16 cellular contexts compared by ENCODE assay signal in genomic region chr7:33351709-33352108, GRCh38.
"Had no signal": no experiment of that assay in that cellular context is flagged by ENCODE, and none has a peak within 500 bp of the region (broad histone marks: within the 10 kb centered on the region; RNA-seq: fewer than 3 reads in every experiment).

No MANE protein-coding gene starts in this region.

- H3K4me3 Mint-ChIP-seq: activated naive CD4-positive, alpha-beta T cell treated with anti-CD3 and anti-CD28 coated beads, Interleukin-2, amount 10 ng/mL, durations not matched to agents 7 days and 5 days; neural crest cell; stimulated activated naive CD8-positive, alpha-beta T cell treated with anti-CD3 and anti-CD28 coated beads, Interleukin-15, amount 100 ng/mL, for 72 hours had no signal

- H3K9me3 Mint-ChIP-seq: activated naive CD4-positive, alpha-beta T cell treated with anti-CD3 and anti-CD28 coated beads, Interleukin-2, amount 10 ng/mL, durations not matched to agents 7 days and 5 days; activated T-helper 2 cell treated with anti-CD3 and anti-CD28 coated beads, Interferon-gamma antibody, Interleukin-2, Interleukin-4, amounts not matched to agents 10 μg/mL and 5 μg/mL and 100 μg/mL, durations not matched to agents 14 hours and 24 hours and 36 hours; neural crest cell; stimulated activated naive CD8-positive, alpha-beta T cell treated with anti-CD3 and anti-CD28 coated beads, Interleukin-15, amount 100 ng/mL, for 72 hours had no signal

- H2AFZ ChIP-seq: parathyroid adenoma had no signal

- H3K79me2 ChIP-seq: parathyroid adenoma had no signal

- H3K4me1 ChIP-seq: colonic mucosa, gastrocnemius medialis, left ventricle myocardium inferior, parathyroid adenoma had no signal

- H3K27ac Mint-ChIP-seq: activated naive CD4-positive, alpha-beta T cell treated with anti-CD3 and anti-CD28 coated beads, Interleukin-2, amount 10 ng/mL, durations not matched to agents 7 days and 5 days; activated T-helper 2 cell treated with anti-CD3 and anti-CD28 coated beads, Interferon-gamma antibody, Interleukin-2, Interleukin-4, amounts not matched to agents 10 μg/mL and 5 μg/mL and 100 μg/mL, durations not matched to agents 14 hours and 24 hours and 36 hours had no signal

- H3K27me3 Mint-ChIP-seq: activated naive CD4-positive, alpha-beta T cell treated with anti-CD3 and anti-CD28 coated beads, Interleukin-2, amount 10 ng/mL, durations not matched to agents 7 days and 5 days; stimulated activated naive CD8-positive, alpha-beta T cell treated with anti-CD3 and anti-CD28 coated beads, Interleukin-15, amount 100 ng/mL, for 72 hours had no signal

- ATAC-seq: gastrocnemius medialis; stimulated activated naive CD8-positive, alpha-beta T cell treated with anti-CD3 and anti-CD28 coated beads, Interleukin-15, amount 100 ng/mL, for 72 hours had no signal

- H3K4me1 Mint-ChIP-seq: activated naive CD4-positive, alpha-beta T cell treated with anti-CD3 and anti-CD28 coated beads, Interleukin-2, amount 10 ng/mL, durations not matched to agents 7 days and 5 days; neural crest cell; stimulated activated naive CD8-positive, alpha-beta T cell treated with anti-CD3 and anti-CD28 coated beads, Interleukin-15, amount 100 ng/mL, for 72 hours had no signal

- H3K27me3 ChIP-seq: colonic mucosa, gastrocnemius medialis had no signal

- H3K36me3 Mint-ChIP-seq: activated naive CD4-positive, alpha-beta T cell treated with anti-CD3 and anti-CD28 coated beads, Interleukin-2, amount 10 ng/mL, durations not matched to agents 7 days and 5 days had no signal

- DNase-seq: activated CD4-positive, alpha-beta T cell treated with anti-CD3 and anti-CD28 coated beads for 4 hours; activated naive CD4-positive, alpha-beta T cell treated with anti-CD3 and anti-CD28 coated beads, Interleukin-2, amount 10 ng/mL, durations not matched to agents 7 days and 5 days; caudate nucleus; colonic mucosa; effector CD4-positive, alpha-beta T cell; gastrocnemius medialis; left ventricle myocardium inferior; mesenchymal stem cell; stimulated activated CD4-positive, alpha-beta T cell treated with anti-CD3 and anti-CD28 coated beads, Interleukin-4, amount 100 ng/mL, for 4 hours; stimulated activated naive CD8-positive, alpha-beta T cell treated with anti-CD3 and anti-CD28 coated beads, Interleukin-15, amount 100 ng/mL, for 72 hours; T-helper 9 cell had no signal

- H3K9me3 ChIP-seq: colonic mucosa, gastrocnemius medialis, left ventricle myocardium inferior, thoracic aorta had no signal

- H3K4me3 ChIP-seq: colonic mucosa, gastrocnemius medialis, left ventricle myocardium inferior, thoracic aorta had no signal

- H3K27ac ChIP-seq: colonic mucosa, gastrocnemius medialis, left ventricle myocardium inferior, parathyroid adenoma, thoracic aorta, VCaP had no signal

- H3K36me3 ChIP-seq: colonic mucosa, gastrocnemius medialis, thoracic aorta had no signal

- H3K9ac ChIP-seq: parathyroid adenoma had no signal
